In genomic region chr12:24507827-24508226, GRCh38 we compare ENCODE assay signal across 27 cellular contexts.
"Had no signal": no experiment of that assay in that cellular context is flagged by ENCODE, and none has a peak within 500 bp of the region (broad histone marks: within the 10 kb centered on the region; RNA-seq: fewer than 3 reads in every experiment).

No MANE protein-coding gene starts in this region.

- H3K9ac ChIP-seq: KMS-11, SK-N-SH had no signal

- H3K9me3 Mint-ChIP-seq: activated T-helper 2 cell treated with anti-CD3 and anti-CD28 coated beads, Interferon-gamma antibody, Interleukin-2, Interleukin-4, amounts not matched to agents 10 μg/mL and 5 μg/mL and 100 μg/mL, durations not matched to agents 14 hours and 24 hours and 36 hours had no signal

- H3K36me3 ChIP-seq: MG63, Peyer's patch, SJCRH30, WERI-Rb-1 had no signal

- H3K4me3 ChIP-seq: MG63, Peyer's patch, SJCRH30 had no signal

- H3K4me1 ChIP-seq: Peyer's patch, SJCRH30 had no signal

- ATAC-seq: activated CD8-positive, alpha-beta T cell treated with anti-CD3 and anti-CD28 coated beads for 36 hours; activated T-cell treated with anti-CD3 and anti-CD28 coated beads, Interleukin-2, amount 50 U/mL, for 72 hours had no signal

- H3K27ac ChIP-seq: KMS-11, Peyer's patch, RWPE1, SJCRH30, WERI-Rb-1 had no signal

- DNase-seq: activated CD4-positive, alpha-beta T cell treated with anti-CD3 and anti-CD28 coated beads for 4 hours; activated CD8-positive, alpha-beta memory T cell treated with anti-CD3 and anti-CD28 coated beads, Interleukin-2, amount 50 U/mL, for 4 hours; activated CD8-positive, alpha-beta T cell treated with anti-CD3 and anti-CD28 coated beads for 36 hours; activated gamma-delta T cell treated with Interleukin-2 at 50 U/mL for 16 hours; activated naive CD4-positive, alpha-beta T cell treated with anti-CD3 and anti-CD28 coated beads, Interleukin-2, amount 10 ng/mL, durations not matched to agents 7 days and 5 days; activated naive CD8-positive, alpha-beta T cell treated with anti-CD3 and anti-CD28 coated beads for 36 hours; activated T-cell treated with anti-CD3 and anti-CD28 coated beads, Interleukin-2, amount 50 U/mL, for 72 hours; anterior cingulate cortex; caudate nucleus; MG63; MV-4-11; NCI-H1092 treated with DMSO at 0.1 percent for 48 hours; NCI-H1417 treated with DMSO at 0.1 percent for 48 hours; NCI-H1694; NCI-H2029 treated with DMSO at 0.1 percent for 48 hours; NCI-H345; NCI-H510A; NCI-H526 treated with DMSO at 0.1 percent for 48 hours; Peyer's patch; Right ventricle myocardium superior; SJCRH30; SK-N-SH; T-helper 1 cell; WERI-Rb-1 had no signal

- H3K27ac Mint-ChIP-seq: activated CD8-positive, alpha-beta T cell treated with anti-CD3 and anti-CD28 coated beads for 36 hours; activated naive CD4-positive, alpha-beta T cell treated with anti-CD3 and anti-CD28 coated beads, Interleukin-2, amount 10 ng/mL, durations not matched to agents 7 days and 5 days; activated naive CD8-positive, alpha-beta T cell treated with anti-CD3 and anti-CD28 coated beads for 36 hours; activated T-cell treated with anti-CD3 and anti-CD28 coated beads, Interleukin-2, amount 50 U/mL, for 72 hours; activated T-helper 2 cell treated with anti-CD3 and anti-CD28 coated beads, Interferon-gamma antibody, Interleukin-2, Interleukin-4, amounts not matched to agents 10 μg/mL and 5 μg/mL and 100 μg/mL, durations not matched to agents 14 hours and 24 hours and 36 hours had no signal

- H3K27me3 ChIP-seq: MG63, Peyer's patch, SJCRH30 had no signal

- H3K27me3 Mint-ChIP-seq: activated CD8-positive, alpha-beta T cell treated with anti-CD3 and anti-CD28 coated beads for 36 hours; activated naive CD8-positive, alpha-beta T cell treated with anti-CD3 and anti-CD28 coated beads for 36 hours had no signal

- H3K4me1 Mint-ChIP-seq: activated naive CD4-positive, alpha-beta T cell treated with anti-CD3 and anti-CD28 coated beads, Interleukin-2, amount 10 ng/mL, durations not matched to agents 7 days and 5 days; activated naive CD8-positive, alpha-beta T cell treated with anti-CD3 and anti-CD28 coated beads for 36 hours had no signal

- H3K4me2 ChIP-seq: KMS-11, SK-N-SH had no signal

- H3K4me3 Mint-ChIP-seq: activated CD8-positive, alpha-beta T cell treated with anti-CD3 and anti-CD28 coated beads for 36 hours; activated naive CD4-positive, alpha-beta T cell treated with anti-CD3 and anti-CD28 coated beads, Interleukin-2, amount 10 ng/mL, durations not matched to agents 7 days and 5 days; activated naive CD8-positive, alpha-beta T cell treated with anti-CD3 and anti-CD28 coated beads for 36 hours; activated T-cell treated with anti-CD3 and anti-CD28 coated beads, Interleukin-2, amount 50 U/mL, for 72 hours had no signal

- H3K36me3 Mint-ChIP-seq: activated naive CD4-positive, alpha-beta T cell treated with anti-CD3 and anti-CD28 coated beads, Interleukin-2, amount 10 ng/mL, durations not matched to agents 7 days and 5 days; activated naive CD8-positive, alpha-beta T cell treated with anti-CD3 and anti-CD28 coated beads for 36 hours had no signal

- H3K9me3 ChIP-seq: MG63, Peyer's patch, SJCRH30, SK-N-SH had no signal
